In the genomic region with DNA sequence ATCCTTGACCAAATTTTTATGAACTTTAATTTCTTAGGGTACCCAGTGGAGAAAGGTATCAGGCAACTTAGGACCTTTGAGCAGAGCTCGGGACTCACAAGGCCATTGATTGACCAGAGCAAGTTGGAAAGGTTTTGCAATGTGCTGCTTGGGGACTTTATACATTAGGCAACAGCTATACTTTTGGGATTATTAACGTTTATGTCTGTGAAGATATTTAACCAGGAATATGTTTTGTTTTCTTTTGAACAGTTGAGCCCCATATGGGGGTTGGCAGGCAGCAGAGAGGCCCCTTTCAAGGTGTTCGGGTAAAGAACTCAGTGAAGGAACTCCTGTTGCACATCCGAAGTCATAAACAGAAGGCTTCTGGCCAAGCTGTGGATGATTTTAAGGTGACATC, we compare ENCODE assay signal across 8 cellular contexts. TPM values are rescaled to one million over a fixed set of nuclear protein-coding genes. Genes with fewer than 3 reads are reported as not detected.
DNase-seq lines count a peak whose midpoint lies in the region; ATAC-seq and TF ChIP-seq lines count a peak whose summit lies in the region.

No MANE protein-coding gene starts in this region.

- H3K27me3 Mint-ChIP-seq in brain: peaks cover 41% of the 10 kb centered on the region

- H2BK12ac ChIP-seq in mesenchymal stem cell (ENCODE audit: low read length in 2 of 2): no peak overlapping the region

- H4K8ac ChIP-seq in mesenchymal stem cell (ENCODE audit: low read length): no peak overlapping the region

- DNase-seq in heart right ventricle (no peak), left ventricle myocardium superior (no peak), mesenchymal stem cell (peak; percentile 59), uterus (no peak), AG20443 (ENCODE audit: low spot score) (no peak), middle frontal gyrus (ENCODE audit: extremely low spot score, low spot score) (no peak)

- H3K4me1 Mint-ChIP-seq in brain: peaks cover 17% of the 10 kb centered on the region

- H3K36me3 ChIP-seq in heart right ventricle (peaks cover 0 to 53% (median 49%) of the 10 kb centered on the region in 9 donors), mesenchymal stem cell (ENCODE audit: control insufficient read depth in 1 of 2, insufficient read depth in 2 of 2, low read depth in 1 of 2, low read length in 2 of 2) (peaks cover 12 to 51% of the 10 kb centered on the region in 2 experiments), uterus (no peaks in the 10 kb centered on the region)

- peak overlapping the region in 1 of 5 experiments; percentile 86 for H3K27ac Mint-ChIP-seq in brain

- no peak overlapping the region for H3K4ac ChIP-seq in mesenchymal stem cell (ENCODE audit: low read depth in 1 of 2, low read length in 2 of 2)

- peaks cover 0 to 61% (median 14%) of the 10 kb centered on the region in 9 donors for H3K4me1 ChIP-seq in heart right ventricle
- H3K4me1 ChIP-seq in mesenchymal stem cell (ENCODE audit: control insufficient read depth, insufficient read depth, low read depth, low read length): peaks cover 7% of the 10 kb centered on the region
- peaks cover 0 to 8% of the 10 kb centered on the region in 2 donors for H3K4me1 ChIP-seq in uterus

- no peak for ATAC-seq in heart right ventricle
- no peak for ATAC-seq in left ventricle myocardium superior
- no peak for ATAC-seq in HG03095 (IDR thresholded peaks at IDR 0.05; ENCODE audit: unreplicated experiment)

- H2BK5ac ChIP-seq in mesenchymal stem cell (ENCODE audit: low read depth, low read length, poor library complexity, severe bottlenecking): no peak overlapping the region

- no peak overlapping the region for H2BK120ac ChIP-seq in mesenchymal stem cell (ENCODE audit: low read depth, low read length)

- H3K14ac ChIP-seq in mesenchymal stem cell (ENCODE audit: low read length in 2 of 2): no peak overlapping the region

- WGBS in heart right ventricle, 2 donors: 67 to 72% methylated on average over 4 of the region's 4 CpGs
- WGBS in mesenchymal stem cell: 92% methylated on average over 4 of the region's 4 CpGs

- H3K9me3 Mint-ChIP-seq in brain: no peaks in the 10 kb centered on the region

- peak overlapping the region in 5 of 10 donors; percentile 98 to 100 (median 99) for H3K27ac ChIP-seq in heart right ventricle
- H3K27ac ChIP-seq in mesenchymal stem cell (ENCODE audit: low read length, poor library complexity, severe bottlenecking): peak overlapping the region; percentile 93
- peak overlapping the region; percentile 94 to 98 for H3K27ac ChIP-seq in uterus

- peaks cover 47% of the 10 kb centered on the region for H3K36me3 Mint-ChIP-seq in brain

- H3K18ac ChIP-seq in mesenchymal stem cell (ENCODE audit: low read depth in 1 of 2, low read length in 2 of 2): no peak overlapping the region

- H3K9ac ChIP-seq in mesenchymal stem cell (ENCODE audit: low read length): peak overlapping the region; percentile 99

- peak overlapping the region; percentile 75 for H3K4me2 ChIP-seq in mesenchymal stem cell (ENCODE audit: low read length, poor library complexity, severe bottlenecking)

- H2AK5ac ChIP-seq in mesenchymal stem cell (ENCODE audit: low read length, severe bottlenecking): no peak overlapping the region

- H2BK15ac ChIP-seq in mesenchymal stem cell (ENCODE audit: low read depth, poor library complexity, severe bottlenecking): no peak overlapping the region

- TF ChIP-seq POLR2A in uterus (IDR thresholded peaks at IDR 0.05): no peak

- H3K9me3 ChIP-seq in heart right ventricle (no peaks in the 10 kb centered on the region), mesenchymal stem cell (ENCODE audit: control insufficient read depth, low read length) (no peaks in the 10 kb centered on the region), uterus (no peaks in the 10 kb centered on the region)

- intact Hi-C loops in heart right ventricle (cut with DNase I) (loop anchor here in 3 of 10 donors (5.0 kb wide), 1 partner anchor 40 kb away; no protein-coding TSS in a partner anchor), left ventricle myocardium superior (cut with micrococcal nuclease) (no loop called here), uterus (cut with DNase I; ENCODE audit: low total_unique reads) (no loop called here)

- H4K91ac ChIP-seq in mesenchymal stem cell (ENCODE audit: low read length): no peak overlapping the region

- H3K27me3 ChIP-seq in heart right ventricle: no peaks in the 10 kb centered on the region
- H3K27me3 ChIP-seq in mesenchymal stem cell (ENCODE audit: control insufficient read depth in 1 of 2, insufficient read depth in 1 of 2, low read length in 2 of 2): no peaks in the 10 kb centered on the region
- no peaks in the 10 kb centered on the region for H3K27me3 ChIP-seq in uterus

- H3K4me3 ChIP-seq in heart right ventricle: peak overlapping the region in 9 of 10 donors; percentile 58 to 95 (median 89)
- peak overlapping the region; percentile 50 to 92 for H3K4me3 ChIP-seq in mesenchymal stem cell (ENCODE audit: insufficient read depth in 1 of 2, low read depth in 1 of 2, low read length in 2 of 2)
- peak overlapping the region; percentile 87 to 90 for H3K4me3 ChIP-seq in uterus

- no peak for TF ChIP-seq CTCF in heart right ventricle (IDR thresholded peaks at IDR 0.05)
- TF ChIP-seq CTCF in brain (conservative IDR thresholded peaks at IDR 0.05): no peak
- no peak for TF ChIP-seq CTCF in uterus (IDR thresholded peaks at IDR 0.05)

- peaks cover 4% of the 10 kb centered on the region for H3K79me1 ChIP-seq in mesenchymal stem cell (replicated peaks; ENCODE audit: low read length, poor library complexity, severe bottlenecking)

- H3K23ac ChIP-seq in mesenchymal stem cell (ENCODE audit: low read length in 2 of 2): no peak overlapping the region

- no peak overlapping the region for H2AFZ ChIP-seq in mesenchymal stem cell (ENCODE audit: low read depth, low read length)

- peak overlapping the region in 3 of 5 experiments; percentile 43 to 92 (median 86) for H3K4me3 Mint-ChIP-seq in brain

RNA-seq across cellular contexts. Expression of gene NFKBIZ, which starts 2.5 kb away (rescaled TPM):
- total RNA-seq in heart right ventricle: 10 to 100 TPM in 9 of 10 donors, 1 to 10 TPM in 1; 7.7 to 26.2 (median 12.8) TPM
- polyA plus RNA-seq in heart right ventricle: 10 to 100 TPM in 1 of 2 donors, 1 to 10 TPM in 1; 5.4 to 10.5 TPM
- total RNA-seq in left ventricle myocardium superior: 15.9 TPM
- polyA plus RNA-seq in brain (ENCODE audit: insufficient read depth, low read depth, low replicate concordance): 0.95 TPM
- polyA plus RNA-seq in mesenchymal stem cell (2013, experiment 1 of 2): 44.7 TPM
- polyA plus RNA-seq in mesenchymal stem cell (2013, experiment 2 of 2): 39.9 TPM
- total RNA-seq in uterus: 100 to 1,000 TPM in 1 of 4 donors, 10 to 100 TPM in 3; 10.2 to 119 (median 58.9) TPM
